Comparison of ENCODE assay signal across 25 cellular contexts in genomic region chr3:108012304-108012703, GRCh38.
DNase-seq lines count a peak whose midpoint lies in the region; TF ChIP-seq lines count a peak whose summit lies in the region.
"Had no signal": no experiment of that assay in that cellular context is flagged by ENCODE, and none has a peak within 500 bp of the region (broad histone marks: within the 10 kb centered on the region; RNA-seq: fewer than 3 reads in every experiment).

No MANE protein-coding gene starts in this region.

- no peaks in the 10 kb centered on the region for H3K36me3 ChIP-seq in endodermal cell (ENCODE audit: control insufficient read depth, insufficient read depth, low read length)
- H3K36me3 ChIP-seq in neuron (ENCODE audit: insufficient read depth, low read length) = no peaks in the 10 kb centered on the region
- H3K36me3 ChIP-seq: BE2C, BLaER1 had no signal

- no peaks in the 10 kb centered on the region for H3K9me3 ChIP-seq in endodermal cell (ENCODE audit: control insufficient read depth, low read length)
- no peaks in the 10 kb centered on the region for H3K9me3 ChIP-seq in neuron (ENCODE audit: low read length)
- H3K9me3 ChIP-seq: BE2C, BLaER1 had no signal

- no peak overlapping the region for H3K9ac ChIP-seq in endodermal cell (ENCODE audit: extremely low read depth, low read length, poor library complexity, severe bottlenecking)
- H3K9ac ChIP-seq: BLaER1 had no signal

- H3K4me3 Mint-ChIP-seq in endodermal cell = no peak overlapping the region
- H3K4me3 Mint-ChIP-seq: CD14-positive monocyte; CD4-positive, alpha-beta memory T cell; CD4-positive, CD25-positive, alpha-beta regulatory T cell; CD8-positive, alpha-beta memory T cell had no signal

- H3K27me3 ChIP-seq in endodermal cell (ENCODE audit: control insufficient read depth, insufficient read depth, low read length, poor library complexity, severe bottlenecking) (peaks cover 92% of the 10 kb centered on the region), neuron (ENCODE audit: insufficient read depth, low read length) (no peaks in the 10 kb centered on the region)
- H3K27me3 ChIP-seq: BE2C, BLaER1 had no signal

- H3K4me1 ChIP-seq in endodermal cell (ENCODE audit: control insufficient read depth, insufficient read depth, low read length) (peaks cover 12% of the 10 kb centered on the region), neuron (ENCODE audit: insufficient read depth, low read length) (peaks cover 8% of the 10 kb centered on the region)

- DNase-seq in caudate nucleus (lab: John Stamatoyannopoulos, UW) = peak in 20 of 61 donors; percentile 3 to 81 (median 16)
- no peak for DNase-seq in endodermal cell
- peak; percentile 30 for DNase-seq in putamen (ENCODE audit: low spot score)
- no peak for DNase-seq in NCI-H2227 treated with DMSO at 0.1 percent for 48 hours (lab: John Stamatoyannopoulos, UW)
- no peak for DNase-seq in NCI-H748 (lab: John Stamatoyannopoulos, UW; ENCODE audit: unreplicated experiment)
- DNase-seq in KG1 (lab: John Stamatoyannopoulos, UW) = no peak
- DNase-seq: 8988T; ACHN; BE2C; C1 segment of cervical spinal cord; CD4-positive, alpha-beta memory T cell; CD4-positive, CD25-positive, alpha-beta regulatory T cell; CD8-positive, alpha-beta memory T cell; COR-L47; DMS 273 treated with DMSO at 0.1 percent for 48 hours; DMS153; DMS53; DMS79; DND-41; EL; GDM1 had no signal

- H3K4me1 Mint-ChIP-seq in endodermal cell = peaks cover 28% of the 10 kb centered on the region
- H3K4me1 Mint-ChIP-seq: CD8-positive, alpha-beta memory T cell had no signal

- no peaks in the 10 kb centered on the region for H3K36me3 Mint-ChIP-seq in endodermal cell (ENCODE audit: low read depth)

- TF ChIP-seq CTCF in endodermal cell (conservative IDR thresholded peaks at IDR 0.05) = no peak

- H3K27ac Mint-ChIP-seq in endodermal cell = no peak overlapping the region
- H3K27ac Mint-ChIP-seq: CD14-positive monocyte; CD4-positive, alpha-beta memory T cell; CD4-positive, CD25-positive, alpha-beta regulatory T cell had no signal

- H2AFZ ChIP-seq in neuron (ENCODE audit: low read depth, low read length) = peak overlapping the region; percentile 1

- H3K27ac ChIP-seq in caudate nucleus (ENCODE audit: low read depth, low read length) (peak overlapping the region; percentile 28), endodermal cell (ENCODE audit: low read depth, low read length) (no peak overlapping the region)
- H3K27ac ChIP-seq: BLaER1 had no signal

- H3K9me3 Mint-ChIP-seq in endodermal cell = no peaks in the 10 kb centered on the region
- H3K9me3 Mint-ChIP-seq: CD8-positive, alpha-beta memory T cell had no signal

- H3K27me3 Mint-ChIP-seq in endodermal cell (ENCODE audit: insufficient read depth) = peaks cover 81% of the 10 kb centered on the region

- H3K4me3 ChIP-seq in endodermal cell (ENCODE audit: low read length) (peak overlapping the region; percentile 10), neuron (ENCODE audit: low read length) (no peak overlapping the region)
- H3K4me3 ChIP-seq: BLaER1, GM12878 had no signal

- 90 to 93% methylated on average over 7 to 8 of the region's 8 CpGs for WGBS in endodermal cell (ENCODE audit: insufficient coverage in 1 of 2, insufficient read length in 1 of 2), 2 experiments
